13 cellular contexts compared by ENCODE assay signal in genomic region chr16:50156590-50156989, GRCh38. TPM values are rescaled to one million over a fixed set of nuclear protein-coding genes. Genes with fewer than 3 reads are reported as not detected.
DNase-seq lines count a peak whose midpoint lies in the region; ATAC-seq and TF ChIP-seq lines count a peak whose summit lies in the region.
"Had no signal": no experiment of that assay in that cellular context is flagged by ENCODE, and none has a peak within 500 bp of the region (broad histone marks: within the 10 kb centered on the region; RNA-seq: fewer than 3 reads in every experiment).

No MANE protein-coding gene starts in this region.

- no peaks in the 10 kb centered on the region for H3K9me3 Mint-ChIP-seq in activated CD4-positive, alpha-beta T cell treated with anti-CD3 and anti-CD28 coated beads, Interleukin-2, amount 10 ng/mL, durations not matched to agents 24 days and 14 days
- no peaks in the 10 kb centered on the region for H3K9me3 Mint-ChIP-seq in effector memory CD8-positive, alpha-beta T cell

- no peak for DNase-seq in activated CD4-positive, alpha-beta T cell treated with anti-CD3 and anti-CD28 coated beads, Interleukin-2, amount 10 ng/mL, durations not matched to agents 24 days and 14 days
- DNase-seq in activated CD4-positive, alpha-beta T cell treated with anti-CD3 and anti-CD28 coated beads, Interleukin-2, amount 50 U/mL, for 4 hours, result no peak
- DNase-seq in effector memory CD8-positive, alpha-beta T cell, result no peak
- DNase-seq in stimulated activated CD8-positive, alpha-beta memory T cell treated with anti-CD3 and anti-CD28 coated beads, Interleukin-4, amount 100 ng/mL, for 48 hours, result peak; percentile 18
- no peak for DNase-seq in HK-2 (ENCODE audit: unreplicated experiment)
- DNase-seq in DMS79 (lab: John Stamatoyannopoulos, UW), result no peak
- DNase-seq: MG63; NCI-H187; NCI-H510A; stimulated activated naive CD4-positive, alpha-beta T cell treated with Interleukin-2 at 50 U/mL for 16 hours had no signal

- ATAC-seq in effector memory CD8-positive, alpha-beta T cell (replicated peaks), result no peak
- no peak for ATAC-seq in HG03521 (IDR thresholded peaks at IDR 0.05; ENCODE audit: unreplicated experiment)

- no peak overlapping the region for H3K27ac ChIP-seq in HEK293 (ENCODE audit: extremely low read depth, low read depth, low read length)
- H3K27ac ChIP-seq: SJSA1 had no signal

- H3K4me3 Mint-ChIP-seq in activated CD4-positive, alpha-beta T cell treated with anti-CD3 and anti-CD28 coated beads, Interleukin-2, amount 10 ng/mL, durations not matched to agents 24 days and 14 days, result peak overlapping the region; percentile 56
- H3K4me3 Mint-ChIP-seq in effector memory CD8-positive, alpha-beta T cell, result peak overlapping the region; percentile 56 to 93

- H3K9me3 ChIP-seq in HEK293 (ENCODE audit: control insufficient read depth, insufficient read depth, low read depth, low read length), result no peaks in the 10 kb centered on the region
- H3K9me3 ChIP-seq: MG63, SJSA1 had no signal

- H3K27me3 Mint-ChIP-seq in activated CD4-positive, alpha-beta T cell treated with anti-CD3 and anti-CD28 coated beads, Interleukin-2, amount 10 ng/mL, durations not matched to agents 24 days and 14 days, result no peaks in the 10 kb centered on the region
- no peaks in the 10 kb centered on the region for H3K27me3 Mint-ChIP-seq in effector memory CD8-positive, alpha-beta T cell

- H3K4me1 ChIP-seq in HEK293 (ENCODE audit: control insufficient read depth, insufficient read depth, low read length), result peaks cover 3% of the 10 kb centered on the region

- H3K4me1 Mint-ChIP-seq in activated CD4-positive, alpha-beta T cell treated with anti-CD3 and anti-CD28 coated beads, Interleukin-2, amount 10 ng/mL, durations not matched to agents 24 days and 14 days, result peaks cover 51% of the 10 kb centered on the region
- peaks cover 46 to 59% of the 10 kb centered on the region in 2 donors for H3K4me1 Mint-ChIP-seq in effector memory CD8-positive, alpha-beta T cell (ENCODE audit: low read depth in 2 of 2)

- H3K4me3 ChIP-seq in HEK293 (ENCODE audit: low read depth, low read length), result no peak overlapping the region
- H3K4me3 ChIP-seq: MG63, SJSA1 had no signal

- H3K27ac Mint-ChIP-seq in activated CD4-positive, alpha-beta T cell treated with anti-CD3 and anti-CD28 coated beads, Interleukin-2, amount 10 ng/mL, durations not matched to agents 24 days and 14 days, result no peak overlapping the region
- H3K27ac Mint-ChIP-seq in effector memory CD8-positive, alpha-beta T cell, result peak overlapping the region; percentile 72 to 86

- intact Hi-C loops in activated CD4-positive, alpha-beta T cell treated with anti-CD3 and anti-CD28 coated beads, Interleukin-2, amount 10 ng/mL, durations not matched to agents 24 days and 14 days (cut with micrococcal nuclease), result no loop called here

- CTCF ChIA-PET in HEK293 (lab: Yijun Ruan, JAX), result interaction anchor here (0.9 to 2.4 kb wide), 2 partner anchors 33 to 54 kb away, joined by 3 to 18 read pairs; no protein-coding TSS in a partner anchor

- POLR2A ChIA-PET in HEK293 (lab: Yijun Ruan, JAX), result no interaction called here

- no peak for TF ChIP-seq CTCF in HEK293 (tag by site-specific recombination; IDR thresholded peaks at IDR 0.05)

- no peaks in the 10 kb centered on the region; a peak in 1 of 3 replicates for H3K36me3 ChIP-seq in HEK293 (ENCODE audit: control insufficient read depth in 2 of 2, insufficient read depth in 1 of 2, low read length in 2 of 2)

- H3K36me3 Mint-ChIP-seq in activated CD4-positive, alpha-beta T cell treated with anti-CD3 and anti-CD28 coated beads, Interleukin-2, amount 10 ng/mL, durations not matched to agents 24 days and 14 days (ENCODE audit: low read depth), result peaks cover 18% of the 10 kb centered on the region
- peaks cover 56% of the 10 kb centered on the region for H3K36me3 Mint-ChIP-seq in effector memory CD8-positive, alpha-beta T cell (ENCODE audit: insufficient read depth)

TF ChIP-seq in HEK293, 187 proteins besides CTCF, POLR2A, EP300 and RAD21:
- peak; percentile 70; the same call in 1 of the 2 replicates for TF ChIP-seq ZNF394 (tag by site-specific recombination; IDR thresholded peaks at IDR 0.05; ENCODE audit: borderline replicate concordance)
- TF ChIP-seq ZNF792 (tag by site-specific recombination; IDR thresholded peaks at IDR 0.05), result no peak
- no peak for TF ChIP-seq ZFP69B (tag by site-specific recombination; IDR thresholded peaks at IDR 0.05)

RNA-seq across cellular contexts. Expression of gene TENT4B, which starts 3.5 kb away (rescaled TPM):
- 16.6 and 18.5 TPM in 2 replicates for total RNA-seq in activated CD4-positive, alpha-beta T cell treated with anti-CD3 and anti-CD28 coated beads, Interleukin-2, amount 10 ng/mL, durations not matched to agents 24 days and 14 days
